ENCODE assay signal across 3 cellular contexts in genomic region chr3:86766331-86766730, GRCh38.
TF ChIP-seq lines count a peak whose summit lies in the region.

No MANE protein-coding gene starts in this region.

TF ChIP-seq in HepG2, 621 proteins besides CTCF, POLR2A, EP300 and RAD21:
- TF ChIP-seq ZFYVE20 (CRISPR knock-in tag; IDR thresholded peaks at IDR 0.05; ENCODE audit: borderline replicate concordance, low read depth) (no peak), MAFK (conservative IDR thresholded peaks at IDR 0.05 in 1 of 2, IDR thresholded peaks at IDR 0.05 in 1 of 2; ENCODE audit: low read length in 2 of 2) (peak; percentile 38 to 77; a peak in 3 of 4 replicates), ZSCAN22 (CRISPR knock-in tag; IDR thresholded peaks at IDR 0.05) (no peak), MAFF (IDR thresholded peaks at IDR 0.05; ENCODE audit: low read depth, low read length) (peak; percentile 68)
- TF ChIP-seq, protein P1, sequence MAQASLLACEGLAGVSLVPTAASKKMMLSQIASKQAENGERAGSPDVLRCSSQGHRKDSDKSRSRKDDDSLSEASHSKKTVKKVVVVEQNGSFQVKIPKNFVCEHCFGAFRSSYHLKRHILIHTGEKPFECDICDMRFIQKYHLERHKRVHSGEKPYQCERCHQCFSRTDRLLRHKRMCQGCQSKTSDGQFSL (CRISPR knock-in tag; IDR thresholded peaks at IDR 0.05), result no peak

TF ChIP-seq in A549, 52 proteins besides CTCF, POLR2A, EP300 and RAD21:
- TF ChIP-seq MAFK (IDR thresholded peaks at IDR 0.05; ENCODE audit: partially characterized antibody), result peak; percentile 43
- no peak for TF ChIP-seq TP53 (CRISPR knock-in tag; IDR thresholded peaks at IDR 0.05)

TF ChIP-seq in IMR-90, 13 proteins besides CTCF, POLR2A, EP300 and RAD21:
- TF ChIP-seq MAFK (IDR thresholded peaks at IDR 0.05; ENCODE audit: low read depth, low read length) (peak; percentile 63), RCOR1 (IDR thresholded peaks at IDR 0.05; ENCODE audit: insufficient replicate concordance, low read length) (no peak)
